21 cellular contexts compared by ENCODE assay signal in the genomic region with DNA sequence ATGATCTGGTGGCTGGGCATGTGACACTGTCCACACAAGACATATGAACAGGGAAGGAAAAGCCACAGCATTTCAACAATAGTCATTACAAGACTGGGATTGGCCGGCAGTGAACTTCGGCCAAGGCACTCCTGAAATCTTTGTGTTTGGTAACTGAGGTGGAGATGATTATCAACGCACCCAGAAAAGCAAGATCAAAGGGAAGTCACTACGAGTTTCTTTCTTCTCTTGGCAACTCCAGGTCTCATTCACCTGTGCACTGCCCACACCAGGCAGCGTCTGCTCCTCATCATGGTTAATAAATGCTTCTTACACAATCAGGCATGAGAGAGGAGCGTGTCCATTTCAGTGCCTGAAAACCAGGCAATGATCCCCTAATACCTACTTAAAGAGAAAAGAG. TPM values are rescaled to one million over a fixed set of nuclear protein-coding genes. Genes with fewer than 3 reads are reported as not detected.
A peak's percentile ranks its signal among the peaks of the same experiment; 100 is the strongest.
DNase-seq lines count a peak whose midpoint lies in the region; ATAC-seq and TF ChIP-seq lines count a peak whose summit lies in the region.
"Had no signal": no experiment of that assay in that cellular context is flagged by ENCODE, and none has a peak within 500 bp of the region (broad histone marks: within the 10 kb centered on the region; RNA-seq: fewer than 3 reads in every experiment).

No MANE protein-coding gene starts in this region.

- H3K27me3 Mint-ChIP-seq in activated CD8-positive, alpha-beta memory T cell treated with anti-CD3 and anti-CD28 coated beads, Interleukin-2, amount 10 ng/mL, durations not matched to agents 7 days and 5 days = peaks cover 35% of the 10 kb centered on the region
- H3K27me3 Mint-ChIP-seq in osteocyte (ENCODE audit: unreplicated experiment) = peaks cover 17% of the 10 kb centered on the region

- H3K4me3 ChIP-seq in hepatocyte = no peak overlapping the region
- H3K4me3 ChIP-seq: A549, BLaER1 had no signal

- no peaks in the 10 kb centered on the region for H3K9me2 ChIP-seq in hepatocyte (replicated peaks; ENCODE audit: insufficient read depth)

- H2AFZ ChIP-seq in hepatocyte = no peak overlapping the region

- H3K9me3 ChIP-seq in hepatocyte (ENCODE audit: low read depth) = no peaks in the 10 kb centered on the region
- H3K9me3 ChIP-seq: A549, BLaER1 had no signal

- no peak overlapping the region for H3K4me2 ChIP-seq in hepatocyte
- H3K4me2 ChIP-seq: A549, BLaER1 had no signal

- DNase-seq in activated CD8-positive, alpha-beta memory T cell treated with anti-CD3 and anti-CD28 coated beads, Interleukin-2, amount 10 ng/mL, durations not matched to agents 7 days and 5 days = peak; percentile 15
- DNase-seq in activated CD8-positive, alpha-beta memory T cell treated with anti-CD3 and anti-CD28 coated beads for 24 hours = no peak
- DNase-seq in HT-29 (ENCODE audit: low spot score) (peak; percentile 63), hepatocyte (ENCODE audit: low spot score) (no peak), osteocyte (ENCODE audit: extremely low spot score, unreplicated experiment) (peak; percentile 46)
- DNase-seq: AML-193; CD4-positive, alpha-beta memory T cell; DMS153; DMS79; GDM1; GOT3; H7; HFFc6 had no signal

- no peaks in the 10 kb centered on the region for H3K4me1 Mint-ChIP-seq in activated CD8-positive, alpha-beta memory T cell treated with anti-CD3 and anti-CD28 coated beads, Interleukin-2, amount 10 ng/mL, durations not matched to agents 7 days and 5 days
- no peaks in the 10 kb centered on the region for H3K4me1 Mint-ChIP-seq in osteocyte (ENCODE audit: unreplicated experiment)
- H3K4me1 Mint-ChIP-seq: CD14-positive monocyte; CD4-positive, alpha-beta memory T cell had no signal

- H3K27ac Mint-ChIP-seq in activated CD8-positive, alpha-beta memory T cell treated with anti-CD3 and anti-CD28 coated beads, Interleukin-2, amount 10 ng/mL, durations not matched to agents 7 days and 5 days = no peak overlapping the region
- no peak overlapping the region for H3K27ac Mint-ChIP-seq in osteocyte (ENCODE audit: unreplicated experiment)
- H3K27ac Mint-ChIP-seq: CD14-positive monocyte; CD4-positive, alpha-beta memory T cell; HFFc6 had no signal

- peak overlapping the region; percentile 27 for H3K27ac ChIP-seq in hepatocyte
- H3K27ac ChIP-seq: 22Rv1, A549, BLaER1 had no signal

- H3K79me2 ChIP-seq in hepatocyte = no peaks in the 10 kb centered on the region

- no peaks in the 10 kb centered on the region for H4K20me1 ChIP-seq in hepatocyte (ENCODE audit: insufficient read depth, poor library complexity, severe bottlenecking)
- H4K20me1 ChIP-seq: BLaER1 had no signal

- 64% methylated on average over 6 of the region's 6 CpGs for WGBS in hepatocyte (ENCODE audit: low lambda C conversion rate, missing lambda C conversion rate)

- CTCF ChIA-PET in activated CD8-positive, alpha-beta memory T cell treated with anti-CD3 and anti-CD28 coated beads, Interleukin-2, amount 10 ng/mL, durations not matched to agents 7 days and 5 days (lab: Charles Lee) = no interaction called here

- no peaks in the 10 kb centered on the region for H3K36me3 Mint-ChIP-seq in activated CD8-positive, alpha-beta memory T cell treated with anti-CD3 and anti-CD28 coated beads, Interleukin-2, amount 10 ng/mL, durations not matched to agents 7 days and 5 days
- H3K36me3 Mint-ChIP-seq in osteocyte (ENCODE audit: unreplicated experiment) = no peaks in the 10 kb centered on the region
- H3K36me3 Mint-ChIP-seq: CD14-positive monocyte; CD4-positive, alpha-beta memory T cell had no signal

- ATAC-seq in activated CD8-positive, alpha-beta memory T cell treated with anti-CD3 and anti-CD28 coated beads, Interleukin-2, amount 10 ng/mL, durations not matched to agents 7 days and 5 days = no peak
- ATAC-seq in GM21367 (IDR thresholded peaks at IDR 0.05; ENCODE audit: unreplicated experiment) = no peak
- ATAC-seq in HG02678 (IDR thresholded peaks at IDR 0.05; ENCODE audit: unreplicated experiment) = no peak
- ATAC-seq in GM18873 (IDR thresholded peaks at IDR 0.05; ENCODE audit: low FRiP score, unreplicated experiment) = no peak
- ATAC-seq: A549, HCT116 had no signal

- H3K27me3 ChIP-seq in hepatocyte = peaks cover 6% of the 10 kb centered on the region

- H3K4me3 Mint-ChIP-seq in activated CD8-positive, alpha-beta memory T cell treated with anti-CD3 and anti-CD28 coated beads, Interleukin-2, amount 10 ng/mL, durations not matched to agents 7 days and 5 days = no peak overlapping the region
- H3K4me3 Mint-ChIP-seq in osteocyte (ENCODE audit: unreplicated experiment) = no peak overlapping the region
- H3K4me3 Mint-ChIP-seq: CD14-positive monocyte; CD4-positive, alpha-beta memory T cell; HFFc6 had no signal

- H3K4me1 ChIP-seq in hepatocyte (ENCODE audit: insufficient read depth) = no peaks in the 10 kb centered on the region
- H3K4me1 ChIP-seq: A549 had no signal

- TF ChIP-seq CTCF in hepatocyte (IDR thresholded peaks at IDR 0.05; ENCODE audit: poor library complexity) (no peak), osteocyte (IDR thresholded peaks at IDR 0.05) (no peak)

- no peaks in the 10 kb centered on the region for H3K9me3 Mint-ChIP-seq in activated CD8-positive, alpha-beta memory T cell treated with anti-CD3 and anti-CD28 coated beads, Interleukin-2, amount 10 ng/mL, durations not matched to agents 7 days and 5 days (ENCODE audit: low read depth)
- H3K9me3 Mint-ChIP-seq in osteocyte (ENCODE audit: unreplicated experiment) = peaks cover 5% of the 10 kb centered on the region
- H3K9me3 Mint-ChIP-seq: CD4-positive, alpha-beta memory T cell; HFFc6 had no signal

- H3K36me3 ChIP-seq in hepatocyte (replicated peaks; ENCODE audit: insufficient read depth, low read depth) = no peaks in the 10 kb centered on the region
- H3K36me3 ChIP-seq: BLaER1 had no signal

RNA-seq across cellular contexts. Expression of a gene that starts 20.5 kb away (rescaled TPM):
- under 1 TPM in 1 of 2 experiments, not detected in 1; 0.26 TPM for total RNA-seq in activated CD8-positive, alpha-beta memory T cell treated with anti-CD3 and anti-CD28 coated beads, Interleukin-2, amount 10 ng/mL, durations not matched to agents 7 days and 5 days
- total RNA-seq in HT-29 (2014; rRNA removed; shearing (Covaris generic)) = 12.5 and 13.9 TPM in 2 replicates
- total RNA-seq in hepatocyte (1.1 and 1.2 TPM in 2 replicates), osteocyte (106 and 108 TPM in 2 replicates)
- polyA plus RNA-seq in hepatocyte = 0.60 and 1.1 TPM in 2 replicates
- total RNA-seq: CD4-positive, alpha-beta memory T cell had no signal
- polyA plus RNA-seq: CD14-positive monocyte; CD4-positive, alpha-beta memory T cell had no signal

Comparison
In these comparisons a context has a peak if more than half of its experiments do, and no peak if none do; other contexts are left out.
1. DNase-seq: peak in activated CD8-positive, alpha-beta memory T cell treated with anti-CD3 and anti-CD28 coated beads, Interleukin-2, amount 10 ng/mL, durations not matched to agents 7 days and 5 days (single experiment), HT-29 (single experiment) and osteocyte (single experiment); none in activated CD8-positive, alpha-beta memory T cell treated with anti-CD3 and anti-CD28 coated beads for 24 hours (single experiment) and hepatocyte (single experiment).